9 cellular contexts compared by ENCODE assay signal in genomic region chr1:209808059-209808494, GRCh38. TPM values are rescaled to one million over a fixed set of nuclear protein-coding genes. Genes with fewer than 3 reads are reported as not detected.
DNase-seq lines count a peak whose midpoint lies in the region; ATAC-seq and TF ChIP-seq lines count a peak whose summit lies in the region.
"Had no signal": no experiment of that assay in that cellular context is flagged by ENCODE, and none has a peak within 500 bp of the region (broad histone marks: within the 10 kb centered on the region; RNA-seq: fewer than 3 reads in every experiment).

No MANE protein-coding gene starts in this region.

- peaks cover 0 to 7% of the 10 kb centered on the region in 2 donors for H3K27me3 Mint-ChIP-seq in natural killer cell treated with Interleukin-12 subunit alpha and Interleukin-12 subunit beta and Interleukin-15 and Interleukin-18, amount 100 ng/mL, for 72 hours
- peaks cover 19% of the 10 kb centered on the region for H3K27me3 Mint-ChIP-seq in osteocyte (ENCODE audit: unreplicated experiment)

- DNase-seq in A172 (ENCODE audit: low spot score) (peak; percentile 95), HT-29 (ENCODE audit: low spot score) (peak; percentile 57), SJSA1 (ENCODE audit: low read depth in 1 of 2, low spot score in 2 of 2) (peak; percentile 87 to 89), Right ventricle myocardium inferior (ENCODE audit: missing footprints) (no peak), osteocyte (ENCODE audit: extremely low spot score, unreplicated experiment) (no peak)
- DNase-seq in natural killer cell treated with Interleukin-12 subunit alpha and Interleukin-12 subunit beta and Interleukin-15 and Interleukin-18, amount 100 ng/mL, for 72 hours (ENCODE audit: low spot score) = no peak
- no peak for DNase-seq in stimulated activated naive CD4-positive, alpha-beta T cell treated with Interleukin-2 at 50 U/mL for 16 hours (lab: John Stamatoyannopoulos, UW)
- DNase-seq: CD4-positive, CD25-positive, alpha-beta regulatory T cell had no signal

- no peaks in the 10 kb centered on the region for H3K9me3 ChIP-seq in SJSA1 (replicated peaks)

- peaks cover 7 to 19% of the 10 kb centered on the region in 2 donors for H3K4me1 Mint-ChIP-seq in natural killer cell treated with Interleukin-12 subunit alpha and Interleukin-12 subunit beta and Interleukin-15 and Interleukin-18, amount 100 ng/mL, for 72 hours (ENCODE audit: low read depth in 2 of 2)
- peaks cover 12% of the 10 kb centered on the region for H3K4me1 Mint-ChIP-seq in osteocyte (ENCODE audit: unreplicated experiment)

- no peaks in the 10 kb centered on the region for H3K9me3 Mint-ChIP-seq in natural killer cell treated with Interleukin-12 subunit alpha and Interleukin-12 subunit beta and Interleukin-15 and Interleukin-18, amount 100 ng/mL, for 72 hours
- no peaks in the 10 kb centered on the region for H3K9me3 Mint-ChIP-seq in osteocyte (ENCODE audit: unreplicated experiment)

- no peak overlapping the region for H3K4me3 ChIP-seq in SJSA1

- intact Hi-C loops in Right ventricle myocardium inferior (cut with DNase I) = no loop called here

- H3K27ac ChIP-seq in SJSA1 = no peak overlapping the region

- no peaks in the 10 kb centered on the region for H3K36me3 Mint-ChIP-seq in natural killer cell treated with Interleukin-12 subunit alpha and Interleukin-12 subunit beta and Interleukin-15 and Interleukin-18, amount 100 ng/mL, for 72 hours
- no peaks in the 10 kb centered on the region for H3K36me3 Mint-ChIP-seq in osteocyte (ENCODE audit: unreplicated experiment)
- H3K36me3 Mint-ChIP-seq: CD4-positive, CD25-positive, alpha-beta regulatory T cell had no signal

- no peak overlapping the region for H3K4me3 Mint-ChIP-seq in natural killer cell treated with Interleukin-12 subunit alpha and Interleukin-12 subunit beta and Interleukin-15 and Interleukin-18, amount 100 ng/mL, for 72 hours
- H3K4me3 Mint-ChIP-seq in osteocyte (ENCODE audit: unreplicated experiment) = no peak overlapping the region
- H3K4me3 Mint-ChIP-seq: CD4-positive, CD25-positive, alpha-beta regulatory T cell had no signal

- H3K4me1 ChIP-seq in SJSA1 (replicated peaks) = peaks cover 12% of the 10 kb centered on the region

- ATAC-seq in Right ventricle myocardium inferior (peak; percentile 87), HG02678 (IDR thresholded peaks at IDR 0.05; ENCODE audit: unreplicated experiment) (no peak)
- ATAC-seq in natural killer cell treated with Interleukin-12 subunit alpha and Interleukin-12 subunit beta and Interleukin-15 and Interleukin-18, amount 100 ng/mL, for 72 hours = no peak

- no peak overlapping the region for H3K27ac Mint-ChIP-seq in natural killer cell treated with Interleukin-12 subunit alpha and Interleukin-12 subunit beta and Interleukin-15 and Interleukin-18, amount 100 ng/mL, for 72 hours
- H3K27ac Mint-ChIP-seq in osteocyte (ENCODE audit: unreplicated experiment) = no peak overlapping the region
- H3K27ac Mint-ChIP-seq: CD4-positive, CD25-positive, alpha-beta regulatory T cell had no signal

- H3K27me3 ChIP-seq in SJSA1 (replicated peaks) = no peaks in the 10 kb centered on the region

- no peaks in the 10 kb centered on the region for H3K36me3 ChIP-seq in SJSA1

- no peak for TF ChIP-seq CTCF in osteocyte (IDR thresholded peaks at IDR 0.05)

RNA-seq across cellular contexts. Expression of gene IRF6, which starts 2.1 kb away (rescaled TPM):
- 0.02 TPM in 1 of 2 replicates, not detected in the other for total RNA-seq in A172 (2014; rRNA removed; shearing (Covaris generic))
- 30.2 and 32.7 TPM in 2 replicates for total RNA-seq in HT-29 (2014; rRNA removed; shearing (Covaris generic))
- total RNA-seq in SJSA1 (2014; rRNA removed; shearing (Covaris generic)) = not detected in 2 replicates
- total RNA-seq in Right ventricle myocardium inferior (29.7 TPM), osteocyte (0.13 TPM in 1 of 2 replicates, not detected in the other)
- 1 to 10 TPM; 1.5 to 8.6 TPM for total RNA-seq in natural killer cell treated with Interleukin-12 subunit alpha and Interleukin-12 subunit beta and Interleukin-15 and Interleukin-18, amount 100 ng/mL, for 72 hours

RNA-seq across cellular contexts. Expression of gene UTP25, which starts 19.7 kb away (rescaled TPM):
- 12.1 and 15.9 TPM in 2 replicates for total RNA-seq in A172 (2014; rRNA removed; shearing (Covaris generic))
- total RNA-seq in HT-29 (2014; rRNA removed; shearing (Covaris generic)) = 6.7 and 7.2 TPM in 2 replicates
- 3.7 and 6.9 TPM in 2 replicates for total RNA-seq in SJSA1 (2014; rRNA removed; shearing (Covaris generic))
- total RNA-seq in Right ventricle myocardium inferior (2.6 TPM), osteocyte (7.1 and 7.3 TPM in 2 replicates)
- 10 to 100 TPM in 1 of 2 donors, 1 to 10 TPM in 1; 8.5 to 12.6 TPM for total RNA-seq in natural killer cell treated with Interleukin-12 subunit alpha and Interleukin-12 subunit beta and Interleukin-15 and Interleukin-18, amount 100 ng/mL, for 72 hours

RNA-seq across cellular contexts. Expression of gene C1orf74, which starts 23.7 kb away (rescaled TPM):
- total RNA-seq in A172 (2014; rRNA removed; shearing (Covaris generic)) = 5.0 and 6.6 TPM in 2 replicates
- 1.8 and 2.6 TPM in 2 replicates for total RNA-seq in HT-29 (2014; rRNA removed; shearing (Covaris generic))
- 3.5 and 4.1 TPM in 2 replicates for total RNA-seq in SJSA1 (2014; rRNA removed; shearing (Covaris generic))
- total RNA-seq in Right ventricle myocardium inferior (1.8 TPM), osteocyte (1.6 TPM in 2 replicates)
- 1 to 10 TPM; 2.5 to 3.0 TPM for total RNA-seq in natural killer cell treated with Interleukin-12 subunit alpha and Interleukin-12 subunit beta and Interleukin-15 and Interleukin-18, amount 100 ng/mL, for 72 hours

RNA-seq across cellular contexts. Expression of gene TRAF3IP3, which starts 52.2 kb away (rescaled TPM):
- total RNA-seq in A172 (2014; rRNA removed; shearing (Covaris generic)) = not detected in 2 replicates
- not detected in 2 replicates for total RNA-seq in HT-29 (2014; rRNA removed; shearing (Covaris generic))
- total RNA-seq in SJSA1 (2014; rRNA removed; shearing (Covaris generic)) = not detected in 2 replicates
- total RNA-seq in Right ventricle myocardium inferior (1.7 TPM), osteocyte (not detected in 2 replicates)
- total RNA-seq in natural killer cell treated with Interleukin-12 subunit alpha and Interleukin-12 subunit beta and Interleukin-15 and Interleukin-18, amount 100 ng/mL, for 72 hours = 100 to 1,000 TPM; 157 to 185 TPM

Comparison
In these comparisons a context has a peak if more than half of its experiments do, and no peak if none do; other contexts are left out.
1. DNase-seq: peak in A172 (single experiment), HT-29 (single experiment) and SJSA1 (2 of 2); none in Right ventricle myocardium inferior (single experiment), natural killer cell treated with Interleukin-12 subunit alpha and Interleukin-12 subunit beta and Interleukin-15 and Interleukin-18, amount 100 ng/mL, for 72 hours (single experiment), osteocyte (single experiment) and stimulated activated naive CD4-positive, alpha-beta T cell treated with Interleukin-2 at 50 U/mL for 16 hours (single experiment).